10 cellular contexts compared by ENCODE assay signal in the genomic region with DNA sequence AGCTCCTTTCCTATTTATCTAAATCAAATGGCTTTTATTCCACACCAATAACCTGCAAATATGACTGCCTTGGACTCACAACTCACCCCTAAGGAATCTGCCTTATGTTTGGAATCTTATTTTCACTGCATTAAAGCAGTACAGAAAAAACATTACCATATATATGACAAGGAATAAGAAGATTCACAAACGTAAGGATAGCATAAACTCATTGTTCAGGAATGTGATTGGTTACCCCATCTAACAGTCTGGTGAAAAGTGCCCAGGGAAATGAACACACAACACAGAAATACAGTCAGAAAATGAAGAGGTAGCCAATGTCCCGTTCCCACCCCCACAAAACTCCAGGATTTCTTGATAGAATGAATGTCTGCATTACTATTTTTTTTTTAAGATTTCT. TPM values are rescaled to one million over a fixed set of nuclear protein-coding genes. Genes with fewer than 3 reads are reported as not detected.
DNase-seq lines count a peak whose midpoint lies in the region; ATAC-seq and TF ChIP-seq lines count a peak whose summit lies in the region.
"Had no signal": no experiment of that assay in that cellular context is flagged by ENCODE, and none has a peak within 500 bp of the region (broad histone marks: within the 10 kb centered on the region; RNA-seq: fewer than 3 reads in every experiment).

No MANE protein-coding gene starts in this region.

- H3K9me3 ChIP-seq in upper lobe of left lung: no peaks in the 10 kb centered on the region

- H3K4me1 Mint-ChIP-seq in memory B cell: peaks cover 43% of the 10 kb centered on the region

- no peak for TF ChIP-seq EP300 in upper lobe of left lung (IDR thresholded peaks at IDR 0.05)

- H3K9me3 Mint-ChIP-seq in memory B cell: no peaks in the 10 kb centered on the region

- WGBS in upper lobe of left lung, 2 donors: 47 to 49% methylated on average over 2 of the region's 2 CpGs

- H3K27ac ChIP-seq in upper lobe of left lung: peak overlapping the region in 1 of 4 donors; percentile 97

- no peak for TF ChIP-seq POLR2A in upper lobe of left lung (IDR thresholded peaks at IDR 0.05)

- H3K27me3 ChIP-seq in upper lobe of left lung: no peaks in the 10 kb centered on the region

- in situ Hi-C loops in astrocyte of the cerebellum (cut with HindIII; ENCODE audit: low sequenced_read_pairs): no loop called here

- peaks cover 32 to 48% (median 39%) of the 10 kb centered on the region in 4 donors for H3K4me1 ChIP-seq in upper lobe of left lung

- peak overlapping the region; percentile 83 for H3K27ac Mint-ChIP-seq in memory B cell

- H3K36me3 Mint-ChIP-seq in memory B cell: peaks cover 3% of the 10 kb centered on the region

- H3K36me3 ChIP-seq in upper lobe of left lung: peaks cover 0 to 13% (median 8%) of the 10 kb centered on the region in 4 donors

- H3K4me3 Mint-ChIP-seq in memory B cell: peak overlapping the region; percentile 75

- H3K4me3 ChIP-seq in astrocyte of the cerebellum (ENCODE audit: low read depth, low read length) (peak overlapping the region; percentile 74), upper lobe of left lung (peak overlapping the region in 1 of 4 donors; percentile 73)

- H3K27me3 Mint-ChIP-seq in memory B cell: no peaks in the 10 kb centered on the region

- ATAC-seq in memory B cell (ENCODE audit: low read depth): no peak
- ATAC-seq in upper lobe of left lung (ENCODE audit: low FRiP score in 2 of 2): no peak
- no peak for ATAC-seq in GM21423 (IDR thresholded peaks at IDR 0.05; ENCODE audit: unreplicated experiment)
- ATAC-seq: right cardiac atrium had no signal

- TF ChIP-seq CTCF in astrocyte of the cerebellum (IDR thresholded peaks at IDR 0.05; ENCODE audit: low read depth, low read length, missing control alignments) (no peak), upper lobe of left lung (IDR thresholded peaks at IDR 0.05) (no peak), GM20000 (IDR thresholded peaks at IDR 0.05; ENCODE audit: extremely low read depth, missing control alignments) (no peak)

- DNase-seq in AG08395 (ENCODE audit: low spot score) (peak; percentile 20), HT1080 (ENCODE audit: low read depth) (peak; percentile 55), astrocyte of the cerebellum (ENCODE audit: low read depth) (no peak), memory B cell (ENCODE audit: low spot score in 2 of 2) (no peak), upper lobe of left lung (no peak), GM20000 (ENCODE audit: low spot score) (no peak), NCI-H1436 treated with DMSO at 0.1 percent for 48 hours (lab: John Stamatoyannopoulos, UW) (no peak)
- DNase-seq: anterior cingulate cortex had no signal

RNA-seq across cellular contexts. Expression of gene PPP3CB, which starts 2.0 kb away (rescaled TPM):
- 9.2 and 19.1 TPM in 2 replicates for total RNA-seq in HT1080 (2014; rRNA removed; shearing (Covaris generic))
- 36.5 and 43.7 TPM in 2 replicates for polyA plus RNA-seq in HT1080 (2015; cell fraction: cytosol; rRNA removed)
- 31.2 and 34.7 TPM in 2 replicates for polyA plus RNA-seq in HT1080 (2015; cell fraction: nucleus; rRNA removed)
- 10 to 100 TPM; 24.3 to 42.4 (median 32.9) TPM for total RNA-seq in upper lobe of left lung

Comparison
In these comparisons a context has a peak if more than half of its experiments do, and no peak if none do; other contexts are left out.
1. DNase-seq: peak in AG08395 (single experiment) and HT1080 (single experiment); none in astrocyte of the cerebellum (single experiment), memory B cell (0 of 2), upper lobe of left lung (0 of 2), GM20000 (single experiment) and NCI-H1436 treated with DMSO at 0.1 percent for 48 hours (single experiment).